In the genomic region with DNA sequence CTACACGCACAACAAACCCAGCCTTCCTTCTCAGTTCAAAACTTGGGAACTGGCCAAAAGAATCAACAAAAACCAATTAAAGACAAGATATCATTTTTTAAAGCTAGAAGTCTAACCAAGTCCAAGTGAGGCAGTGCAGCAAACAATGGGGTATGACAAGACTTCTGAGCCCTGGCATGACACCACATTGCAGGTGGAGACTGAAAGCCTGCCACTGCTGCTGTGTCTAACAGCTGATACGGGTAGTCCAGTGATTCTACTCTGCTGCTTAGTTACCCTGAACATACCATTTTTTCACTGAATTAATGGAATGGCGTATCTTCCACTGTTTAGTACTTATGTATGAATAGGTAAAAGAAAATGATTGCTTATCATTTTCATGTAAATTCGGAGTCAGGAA, we compare ENCODE assay signal across 28 cellular contexts.
"Had no signal": no experiment of that assay in that cellular context is flagged by ENCODE, and none has a peak within 500 bp of the region (broad histone marks: within the 10 kb centered on the region; RNA-seq: fewer than 3 reads in every experiment).

No MANE protein-coding gene starts in this region.

- H3K27me3 ChIP-seq: brain microvascular endothelial cell, MG63, SJCRH30 had no signal

- H3K27ac ChIP-seq: brain microvascular endothelial cell, PC-9, RWPE1, SJCRH30, SK-N-MC had no signal

- ATAC-seq: activated CD8-positive, alpha-beta T cell treated with anti-CD3 and anti-CD28 coated beads for 36 hours; activated T-cell treated with anti-CD3 and anti-CD28 coated beads, Interleukin-2, amount 50 U/mL, for 72 hours; activated T-helper 17 cell treated with anti-CD3 and anti-CD28 coated beads, Interleukin-2, amount 50 U/mL, for 72 hours had no signal

- DNase-seq: activated CD4-positive, alpha-beta T cell treated with anti-CD3 and anti-CD28 coated beads, Interleukin-2, amount 10 ng/mL, durations not matched to agents 24 days and 14 days; activated CD4-positive, alpha-beta T cell treated with anti-CD3 and anti-CD28 coated beads, Interleukin-2, amount 50 U/mL, for 4 hours; activated CD8-positive, alpha-beta T cell treated with anti-CD3 and anti-CD28 coated beads for 36 hours; activated effector memory CD4-positive, alpha-beta T cell treated with anti-CD3 and anti-CD28 coated beads, Interleukin-2, amount 50 U/mL, for 16 hours; activated naive CD4-positive, alpha-beta T cell; activated naive CD4-positive, alpha-beta T cell treated with anti-CD3 and anti-CD28 coated beads, Interleukin-2, amount 50 U/mL, for 16 hours; activated naive CD8-positive, alpha-beta T cell treated with anti-CD3 and anti-CD28 coated beads for 36 hours; activated T-cell treated with anti-CD3 and anti-CD28 coated beads, Interleukin-2, amount 50 U/mL, for 1 hour; activated T-cell treated with anti-CD3 and anti-CD28 coated beads, Interleukin-2, amount 50 U/mL, for 72 hours; amniotic stem cell; aorta; brain microvascular endothelial cell; central memory CD4-positive, alpha-beta T cell; Kasumi-1; KG1; MG63; NCI-H1092; NCI-H1436 treated with DMSO at 0.1 percent for 48 hours; NCI-H187 treated with DMSO at 0.1 percent for 48 hours; NCI-H226; NCI-H446 treated with DMSO at 0.1 percent for 48 hours; NCI-H524; PC-9; SJCRH30; T1000 had no signal

- H3K36me3 ChIP-seq: brain microvascular endothelial cell, SJCRH30 had no signal

- H3K9me3 ChIP-seq: SJCRH30 had no signal

- H2AFZ ChIP-seq: PC-9 had no signal

- H3K4me2 ChIP-seq: PC-9 had no signal

- H3K4me3 ChIP-seq: MG63, PC-9, SJCRH30, SK-N-MC had no signal
